Comparison of ENCODE assay signal across 1 cellular context in genomic region chr10:25061711-25062455, GRCh38.
TF ChIP-seq lines count a peak whose summit lies in the region.

No MANE protein-coding gene starts in this region.

TF ChIP-seq in K562, 482 proteins besides CTCF, POLR2A, EP300 and RAD21 (continued from another document):
- TF ChIP-seq ZNF592 (IDR thresholded peaks at IDR 0.05) = peak; percentile 74
- 0 out of 2 replicates have a peak, but pooled peaks have one; percentile 28 for TF ChIP-seq ZBTB40 (IDR thresholded peaks at IDR 0.05)
- TF ChIP-seq ZBTB40 (CRISPR knock-in tag; IDR thresholded peaks at IDR 0.05) = no peak
- TF ChIP-seq ZNF316 (IDR thresholded peaks at IDR 0.05) = peak; percentile 99
- no peak for TF ChIP-seq THRA (IDR thresholded peaks at IDR 0.05)
- no peak for TF ChIP-seq SMARCB1 (IDR thresholded peaks at IDR 0.05; ENCODE audit: insufficient read length, low read depth)
- TF ChIP-seq CBX1 (IDR thresholded peaks at IDR 0.05; ENCODE audit: low read depth) = no peak
- TF ChIP-seq ZNF589 (CRISPR knock-in tag; IDR thresholded peaks at IDR 0.05; ENCODE audit: low read depth) = 0 out of 2 replicates have a peak, but pooled peaks have one; percentile 58
- TF ChIP-seq MAFK (IDR thresholded peaks at IDR 0.05; ENCODE audit: low read length) = peak; percentile 92
- peak; percentile 22 for TF ChIP-seq TBP (optimal IDR thresholded peaks at IDR 0.05; ENCODE audit: low read depth, low read length)
- TF ChIP-seq CEBPG (CRISPR knock-in tag; IDR thresholded peaks at IDR 0.05) = no peak
- TF ChIP-seq CEBPG (tag; conservative IDR thresholded peaks at IDR 0.05 in 1 of 2, IDR thresholded peaks at IDR 0.05 in 1 of 2) = peak in 1 of 2 experiments; percentile 31; a peak in 3 of 4 replicates
- no peak for TF ChIP-seq RBM17 (IDR thresholded peaks at IDR 0.05; ENCODE audit: borderline replicate concordance, low read depth, low read length)
- TF ChIP-seq ZEB2 (IDR thresholded peaks at IDR 0.05) = 0 out of 2 replicates have a peak, but pooled peaks have one; percentile 13
- TF ChIP-seq NFE2 (IDR thresholded peaks at IDR 0.05; ENCODE audit: low read depth) = peak; percentile 87
- no peak for TF ChIP-seq SOX6 (IDR thresholded peaks at IDR 0.05)
- TF ChIP-seq ZNF146 (CRISPR knock-in tag; IDR thresholded peaks at IDR 0.05; ENCODE audit: unreplicated experiment) = no peak
- no peak; the same call in 1 of the 2 replicates for TF ChIP-seq SMARCA4 (IDR thresholded peaks at IDR 0.05)
- no peak for TF ChIP-seq ZKSCAN8 (CRISPR knock-in tag; IDR thresholded peaks at IDR 0.05)
- TF ChIP-seq TRIM28 (IDR thresholded peaks at IDR 0.05) = no peak
- no peak for TF ChIP-seq RCOR1 (IDR thresholded peaks at IDR 0.05; ENCODE audit: borderline replicate concordance in 1 of 2, low read depth in 2 of 2, low read length in 2 of 2)
- no peak for TF ChIP-seq KLF13 (tag; IDR thresholded peaks at IDR 0.05; ENCODE audit: borderline replicate concordance, low read depth)
- TF ChIP-seq ZNF224 (CRISPR knock-in tag; IDR thresholded peaks at IDR 0.05) = no peak
- TF ChIP-seq NR2C2 (CRISPR knock-in tag; IDR thresholded peaks at IDR 0.05) = no peak
- no peak; the same call in 1 of the 2 replicates for TF ChIP-seq NR2C2 (tag; IDR thresholded peaks at IDR 0.05)
- TF ChIP-seq ETV1 (tag; conservative IDR thresholded peaks at IDR 0.05; ENCODE audit: low read depth) = no peak
